In the genomic region with DNA sequence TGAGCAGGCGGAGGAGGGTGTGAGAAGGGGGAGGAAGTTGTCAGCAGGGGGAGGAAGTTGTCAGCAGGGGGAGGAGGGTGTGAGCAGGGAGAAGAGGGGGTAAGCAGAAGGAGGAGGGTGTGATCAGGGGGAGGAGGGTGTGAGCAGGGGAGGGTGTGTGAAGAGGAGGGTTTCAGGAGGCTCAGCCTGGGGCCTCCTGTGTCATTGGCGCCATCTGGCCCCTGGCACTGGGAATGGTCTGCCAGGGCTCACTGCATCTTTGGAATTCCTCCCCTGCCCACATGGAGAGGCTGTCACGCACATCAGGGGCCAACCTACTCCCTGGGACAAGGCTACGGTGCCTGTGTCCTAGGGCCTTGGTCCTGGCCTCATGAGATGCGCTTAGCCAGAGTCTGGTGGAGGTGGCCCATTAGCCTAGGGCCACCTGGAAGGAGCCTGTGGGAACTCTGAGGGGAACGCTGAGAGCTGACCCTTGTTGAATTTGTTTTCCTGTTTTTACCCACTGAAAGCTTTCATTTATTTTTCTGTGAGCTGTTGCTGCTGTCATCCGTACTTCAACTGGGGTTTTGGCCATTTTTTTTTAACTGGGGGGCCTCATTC, we compare ENCODE assay signal across 9 cellular contexts. TPM values are rescaled to one million over a fixed set of nuclear protein-coding genes. Genes with fewer than 3 reads are reported as not detected.
A peak's percentile ranks its signal among the peaks of the same experiment; 100 is the strongest.
DNase-seq lines count a peak whose midpoint lies in the region; ATAC-seq, FAIRE-seq and TF ChIP-seq lines count a peak whose summit lies in the region.
"Had no signal": no experiment of that assay in that cellular context is flagged by ENCODE, and none has a peak within 500 bp of the region (broad histone marks: within the 10 kb centered on the region; RNA-seq: fewer than 3 reads in every experiment).

No MANE protein-coding gene starts in this region.

- H3K79me2 ChIP-seq in K562 (ENCODE audit: control insufficient read depth, insufficient read depth, low read length) = no peaks in the 10 kb centered on the region
- no peaks in the 10 kb centered on the region for H3K79me2 ChIP-seq in HepG2 (ENCODE audit: insufficient read depth, low read length)

- H3K27ac ChIP-seq in K562 (ENCODE audit: extremely low read depth, low read depth, low read length) (no peak overlapping the region), HepG2 (ENCODE audit: extremely low read length, insufficient read depth, low read length) (no peak overlapping the region)

- no peak for FAIRE-seq in K562 (lab: Jason Lieb, UNC)
- FAIRE-seq in HepG2 (lab: Jason Lieb, UNC) = no peak

- no peak overlapping the region for H3K4me2 ChIP-seq in K562 (ENCODE audit: insufficient read depth, low read length)
- no peak overlapping the region for H3K4me2 ChIP-seq in HepG2 (ENCODE audit: low read depth, low read length)

- no peaks in the 10 kb centered on the region for H3K9me1 ChIP-seq in K562 (ENCODE audit: control insufficient read depth, insufficient read depth, low read length)

- DNase-seq in AG08396 (ENCODE audit: low spot score) (peak; percentile 77), GM12864 (ENCODE audit: low read depth) (no peak), NCI-H345 (lab: John Stamatoyannopoulos, UW) (peak; percentile 34), K562 (ENCODE audit: extremely low read depth in 1 of 4, low spot score in 3 of 4) (peak in 3 of 4 experiments; percentile 18 to 24 (median 23)), HepG2 (ENCODE audit: low spot score) (peak; percentile 16), HuH-7 (ENCODE audit: low spot score) (no peak)

- H3K27me3 ChIP-seq in K562 (ENCODE audit: control insufficient read depth in 2 of 2, insufficient read depth in 2 of 2, low read length in 2 of 2) (peaks cover 4 to 18% of the 10 kb centered on the region in 2 experiments; a peak in 4 of 5 replicates), HepG2 (ENCODE audit: control insufficient read depth in 1 of 2, insufficient read depth in 2 of 2, low read length in 2 of 2) (peaks cover 8 to 40% of the 10 kb centered on the region in 2 experiments)

- no peak for TF ChIP-seq POLR2A in K562 (conservative IDR thresholded peaks at IDR 0.05)
- no peak for TF ChIP-seq POLR2A in HepG2 (IDR thresholded peaks at IDR 0.05; ENCODE audit: insufficient read depth in 1 of 2, low read depth in 2 of 2, low read length in 2 of 2)

- H3K36me3 ChIP-seq in K562 (ENCODE audit: control insufficient read depth, insufficient read depth, low read length) (no peaks in the 10 kb centered on the region), HepG2 (replicated peaks in 1 of 2; ENCODE audit: control insufficient read depth in 1 of 2, insufficient read depth in 2 of 2, low read length in 2 of 2) (no peaks in the 10 kb centered on the region)
- H3K36me3 ChIP-seq: HAP-1 had no signal

- H2AFZ ChIP-seq in K562 (ENCODE audit: low read depth, low read length) (no peak overlapping the region), HepG2 (ENCODE audit: low read length) (no peak overlapping the region)

- H3K9ac ChIP-seq in K562 (ENCODE audit: insufficient read depth in 1 of 2, low read depth in 2 of 2, low read length in 2 of 2) (0 out of 4 replicates have a peak overlapping the region, but pooled peaks of 1 of the 2 experiments have one; percentile 9), HepG2 (ENCODE audit: insufficient read depth, low read depth, low read length) (no peak overlapping the region)

- BruUV-seq in K562 (replicated peaks; lab: Mats Ljungman, UMichigan) (no TSS peak), HepG2 (replicated peaks; lab: Mats Ljungman, UMichigan) (no TSS peak)

- H4K20me1 ChIP-seq in K562 (replicated peaks; ENCODE audit: control insufficient read depth, insufficient read depth, low read length) (0 out of 2 replicates have a peak, but pooled peaks cover under 1% of the 10 kb centered on the region), HepG2 (ENCODE audit: insufficient read depth, low read length) (no peaks in the 10 kb centered on the region)

- POLR2A ChIA-PET in K562 (lab: Yijun Ruan, JAX) = interaction anchor here (1.0 kb wide), 1 partner anchor 12 kb away, joined by 4 read pairs; no protein-coding TSS in a partner anchor
- POLR2A ChIA-PET in HepG2 (lab: Yijun Ruan, JAX) = no interaction called here

- TF ChIP-seq EP300 in K562 (IDR thresholded peaks at IDR 0.05; ENCODE audit: low read length) (no peak), HepG2 (IDR thresholded peaks at IDR 0.05; ENCODE audit: low read depth in 2 of 2, low read length in 2 of 2) (no peak), HepG2 (CRISPR knock-in tag; IDR thresholded peaks at IDR 0.05; ENCODE audit: borderline replicate concordance) (no peak)

- TF ChIP-seq RAD21 in K562 (CRISPR knock-in tag; conservative IDR thresholded peaks at IDR 0.05 in 1 of 2, IDR thresholded peaks at IDR 0.05 in 1 of 2) (peak in 1 of 2 experiments; percentile 42; a peak in 2 of 4 replicates), HepG2 (CRISPR knock-in tag; IDR thresholded peaks at IDR 0.05) (no peak)

- in situ Hi-C loops in K562 (cut with MboI) (no loop called here), HepG2 (cut with HindIII; ENCODE audit: extremely low pct_ligation_motif_present, low pct_unique_long_range_greater_than_20kb) (no loop called here)

- TF ChIP-seq CTCF in GM12864 (IDR thresholded peaks at IDR 0.05; ENCODE audit: low read depth, low read length, missing control alignments) (peak; percentile 36), K562 (IDR thresholded peaks at IDR 0.05 in 2 of 3, conservative IDR thresholded peaks at IDR 0.05 in 1 of 3; ENCODE audit: insufficient read depth in 2 of 3, low read depth in 1 of 3, low read length in 3 of 3) (peak; percentile 14 to 45 (median 45); a peak in 4 of 6 replicates), HepG2 (CRISPR knock-in tag; IDR thresholded peaks at IDR 0.05) (peak; percentile 46)

- ATAC-seq in K562 (peak; percentile 10; the same call in 1 of the 3 replicates), HepG2 (peak; percentile 52), GM18873 (IDR thresholded peaks at IDR 0.05; ENCODE audit: low FRiP score, unreplicated experiment) (no peak), GM19455 (IDR thresholded peaks at IDR 0.05; ENCODE audit: unreplicated experiment) (no peak)

- intact Hi-C loops in K562 (cut with micrococcal nuclease) = no loop called here
- intact Hi-C loops in HepG2 (cut with micrococcal nuclease; ENCODE audit: unreplicated experiment) = loop anchor here (1.0 kb wide), 1 partner anchor 66 kb away; no protein-coding TSS in a partner anchor

- H3K9me3 ChIP-seq in K562 (replicated peaks; ENCODE audit: control insufficient read depth, insufficient read depth, low read depth, low read length) (no peaks in the 10 kb centered on the region), HepG2 (ENCODE audit: low read length) (no peaks in the 10 kb centered on the region)
- H3K9me3 ChIP-seq: HAP-1 had no signal

- H3K4me3 ChIP-seq in GM12864 (ENCODE audit: low read depth, low read length) = no peak overlapping the region
- H3K4me3 ChIP-seq in K562 = no peak overlapping the region
- H3K4me3 ChIP-seq in HepG2 (replicated peaks in 1 of 3; ENCODE audit: insufficient read depth in 1 of 3, low read depth in 2 of 3, low read length in 3 of 3) = no peak overlapping the region
- H3K4me3 ChIP-seq: HAP-1 had no signal

- WGBS in K562 (ENCODE audit: insufficient coverage, low coverage, missing lambda C conversion rate) = 20% methylated on average over 6 of the region's 7 CpGs
- 49% methylated on average over 5 of the region's 7 CpGs for WGBS in HepG2 (ENCODE audit: low lambda C conversion rate)

- H3K4me1 ChIP-seq in K562 (replicated peaks in 1 of 2; ENCODE audit: control insufficient read depth in 2 of 2, insufficient read depth in 2 of 2, low read length in 2 of 2) (peaks cover 0 to 17% of the 10 kb centered on the region in 2 experiments; a peak in 3 of 5 replicates), HepG2 (ENCODE audit: insufficient read depth, low read length) (peaks cover 11% of the 10 kb centered on the region; the same call in 1 of the 2 replicates)
- H3K4me1 ChIP-seq: HAP-1 had no signal

- CTCF ChIA-PET in K562 (lab: Yijun Ruan, JAX; ENCODE audit: low intra/inter-chr PET ratio) (no interaction called here), HepG2 (lab: Yijun Ruan, JAX; ENCODE audit: low intra/inter-chr PET ratio, low total read pairs) (no interaction called here)

RNA-seq across cellular contexts. Expression of a gene that starts 18.0 kb away (rescaled TPM):
- 0.23 TPM in 1 of 2 replicates, not detected in the other for total RNA-seq in K562 (2011; cell fraction: chromatin; rRNA removed; ENCODE audit: low replicate concordance)
- total RNA-seq in K562 (2011; cell fraction: nucleolus; rRNA removed) = 0.26 and 0.50 TPM in 2 replicates
- not detected in 2 replicates for total RNA-seq in K562 (2011; cell fraction: nucleoplasm; rRNA removed)
- total RNA-seq in K562 (2014; rRNA removed) (0.09 and 0.16 TPM in 2 replicates), K562 (2014; rRNA removed; fragmentation: Illumina TruSeq; extraction: Trizol) (not detected in 2 replicates), K562 (2015; rRNA removed; fragmentation: Illumina TruSeq; extraction: Trizol) (0.04 TPM in 2 replicates), K562 (2021) (0.29 TPM in 1 of 2 replicates, not detected in the other), HepG2 (2016; rRNA removed; fragmentation: Illumina TruSeq; extraction: Trizol) (0.13 and 0.27 TPM in 2 replicates)
- polyA plus RNA-seq in K562 (2011; rRNA removed) (0.04 and 0.12 TPM in 2 replicates), K562 (2014; fragmentation: Illumina TruSeq; extraction: Trizol) (0.07 and 0.10 TPM in 2 replicates), K562 (2014; fragmentation: Nextera tagmentation; extraction: Ambion mirVana) (not detected), K562 (2014; rRNA removed) (0.05 and 0.08 TPM in 2 replicates), HepG2 (2011; rRNA removed) (0.20 and 0.48 TPM in 2 replicates)
- 0.04 and 0.13 TPM in 2 replicates for polyA plus RNA-seq in K562 (2011; cell fraction: cytosol; rRNA removed)
- 0.10 and 0.18 TPM in 2 replicates for polyA plus RNA-seq in K562 (2011; cell fraction: nucleus; rRNA removed)
- polyA plus RNA-seq in K562 (2012) = 0.09 and 0.18 TPM in 2 replicates
- not detected in 2 replicates for polyA minus RNA-seq in K562 (2011; rRNA and poly(A)+ RNA removed)
- polyA minus RNA-seq in K562 (2011; cell fraction: cytosol; rRNA and poly(A)+ RNA removed) = not detected in 2 replicates
- not detected in 2 replicates for polyA minus RNA-seq in K562 (2011; cell fraction: nucleus; rRNA and poly(A)+ RNA removed)
- total RNA-seq in HepG2 (2016; cell fraction: cytosol; rRNA removed; fragmentation: Illumina TruSeq; extraction: Trizol; ENCODE audit: low read depth) = not detected in 2 replicates
- 0.06 and 0.19 TPM in 2 replicates for total RNA-seq in HepG2 (2016; cell fraction: insoluble cytoplasmic fraction; rRNA removed; fragmentation: Illumina TruSeq; extraction: Trizol)
- 0.21 TPM in 1 of 2 replicates, not detected in the other for total RNA-seq in HepG2 (2016; cell fraction: membrane; rRNA removed; fragmentation: Illumina TruSeq; extraction: Trizol)
- total RNA-seq in HepG2 (2016; cell fraction: nucleus; rRNA removed; fragmentation: Illumina TruSeq; extraction: Trizol) = 0.09 TPM in 1 of 2 replicates, not detected in the other
- polyA plus RNA-seq in HepG2 (2011; cell fraction: cytosol; rRNA removed) = 0.09 and 0.39 TPM in 2 replicates
- polyA plus RNA-seq in HepG2 (2011; cell fraction: nucleus; rRNA removed) = 0.10 and 0.19 TPM in 2 replicates
- polyA plus RNA-seq in HepG2 (2012) = 0.09 TPM in 1 of 2 replicates, not detected in the other
- 0.18 TPM in 1 of 2 replicates, not detected in the other for polyA plus RNA-seq in HepG2 (2016; cell fraction: cytosol; fragmentation: Illumina TruSeq; extraction: Trizol; ENCODE audit: low read depth)
- polyA plus RNA-seq in HepG2 (2016; cell fraction: insoluble cytoplasmic fraction; fragmentation: Illumina TruSeq; extraction: Trizol; ENCODE audit: low read depth) = 0.43 and 0.62 TPM in 2 replicates
- polyA plus RNA-seq in HepG2 (2016; cell fraction: membrane; fragmentation: Illumina TruSeq; extraction: Trizol; ENCODE audit: low read depth) = 0.30 TPM in 1 of 2 replicates, not detected in the other
- polyA plus RNA-seq in HepG2 (2016; cell fraction: nucleus; fragmentation: Illumina TruSeq; extraction: Trizol; ENCODE audit: insufficient read depth, low read depth) = not detected in 2 replicates
- 0.04 and 0.56 TPM in 2 replicates for polyA minus RNA-seq in HepG2 (2011; rRNA and poly(A)+ RNA removed; ENCODE audit: low replicate concordance)
- not detected in 2 replicates for polyA minus RNA-seq in HepG2 (2011; cell fraction: cytosol; rRNA and poly(A)+ RNA removed)
- not detected in 2 replicates for polyA minus RNA-seq in HepG2 (2011; cell fraction: nucleus; rRNA and poly(A)+ RNA removed)

Comparison
In these comparisons a context has a peak if more than half of its experiments do, and no peak if none do; other contexts are left out.
1. DNase-seq: peak in AG08396 (single experiment), NCI-H345 (single experiment), K562 (3 of 4) and HepG2 (single experiment); none in GM12864 (single experiment) and HuH-7 (single experiment).
2. ATAC-seq: peak in K562 (single experiment) and HepG2 (single experiment); none in GM18873 (single experiment) and GM19455 (single experiment).
3. Peak in every context shown above with its lines, with median percentiles within 50 percentile points of each other: CTCF ChIP-seq.